20 cellular contexts compared by ENCODE assay signal in genomic region chr9:18493361-18494015, GRCh38. TPM values are rescaled to one million over a fixed set of nuclear protein-coding genes. Genes with fewer than 3 reads are reported as not detected.
A peak's percentile ranks its signal among the peaks of the same experiment; 100 is the strongest.
DNase-seq lines count a peak whose midpoint lies in the region; ATAC-seq, FAIRE-seq and TF ChIP-seq lines count a peak whose summit lies in the region.
"Had no signal": no experiment of that assay in that cellular context is flagged by ENCODE, and none has a peak within 500 bp of the region (broad histone marks: within the 10 kb centered on the region; RNA-seq: fewer than 3 reads in every experiment).

No MANE protein-coding gene starts in this region.

- DNase-seq in GM23248 (peak; percentile 75), NCI-H69 (lab: John Stamatoyannopoulos, UW) (peak; percentile 77), dermis blood vessel endothelial cell (peak; percentile 27), osteoblast (ENCODE audit: insufficient read length, low spot score, missing footprints) (peak; percentile 76), GM19239 (ENCODE audit: insufficient read length, low spot score) (no peak), NCI-H446 treated with DMSO at 0.1 percent for 48 hours (lab: John Stamatoyannopoulos, UW) (no peak)
- no peak for DNase-seq in stimulated activated CD4-positive, alpha-beta T cell treated with anti-CD3 and anti-CD28 coated beads, Interleukin-2, amount 100 ng/mL, for 48 hours
- DNase-seq: activated CD4-positive, alpha-beta T cell treated with anti-CD3 and anti-CD28 coated beads, Interleukin-2, amount 50 U/mL, for 48 hours; CD4-positive, CD25-positive, alpha-beta regulatory T cell; effector memory CD8-positive, alpha-beta T cell; naive B cell; NCI-H2107; sigmoid colon; substantia nigra; T-helper 9 cell had no signal

- H2AFZ ChIP-seq in GM23248 (no peak overlapping the region), osteoblast (ENCODE audit: low read length) (peak overlapping the region; percentile 36)

- TF ChIP-seq CTCF in osteoblast (IDR thresholded peaks at IDR 0.05; ENCODE audit: extremely low read depth, low read depth, low read length), result no peak

- WGBS in GM23248 (ENCODE audit: low coverage in 1 of 2, low lambda C conversion rate in 2 of 2, missing lambda C conversion rate in 2 of 2), 2 experiments, result 9 to 10% methylated on average over 3 of the region's 3 CpGs

- H3K36me3 ChIP-seq in GM23248 (ENCODE audit: low read depth), result peaks cover 9% of the 10 kb centered on the region
- peaks cover 21% of the 10 kb centered on the region for H3K36me3 ChIP-seq in osteoblast (ENCODE audit: insufficient read depth, low read length)
- H3K36me3 ChIP-seq: sigmoid colon had no signal

- peak overlapping the region; percentile 82 for H3K9ac ChIP-seq in GM23248

- H3K4me1 ChIP-seq in GM23248 (ENCODE audit: insufficient read depth) (peaks cover 95% of the 10 kb centered on the region), osteoblast (ENCODE audit: insufficient read depth, low read length) (peaks cover 84% of the 10 kb centered on the region)

- peaks cover 78% of the 10 kb centered on the region for H3K79me2 ChIP-seq in GM23248 (ENCODE audit: insufficient read depth)
- peaks cover 58% of the 10 kb centered on the region for H3K79me2 ChIP-seq in osteoblast (ENCODE audit: insufficient read depth, low read length)

- peaks cover 92% of the 10 kb centered on the region for H3F3A ChIP-seq in GM23248 (ENCODE audit: insufficient read depth)

- in situ Hi-C loops in GM23248 (cut with MboI), result no loop called here

- no peaks in the 10 kb centered on the region for H3K27me3 ChIP-seq in GM23248 (replicated peaks; ENCODE audit: insufficient read depth)
- no peaks in the 10 kb centered on the region for H3K27me3 ChIP-seq in osteoblast (ENCODE audit: insufficient read depth, low read length)
- H3K27me3 ChIP-seq: sigmoid colon had no signal

- peak overlapping the region; percentile 98 for H3K27ac ChIP-seq in GM23248
- peak overlapping the region; percentile 98 for H3K27ac ChIP-seq in osteoblast (ENCODE audit: low read depth, low read length)
- H3K27ac ChIP-seq: RWPE1, sigmoid colon had no signal

- H3K4me2 ChIP-seq in GM23248 (ENCODE audit: unreplicated experiment), result peak overlapping the region; percentile 84
- peak overlapping the region; percentile 47 for H3K4me2 ChIP-seq in osteoblast (ENCODE audit: insufficient read depth, low read length)

- no peak for ATAC-seq in HG03439 (IDR thresholded peaks at IDR 0.05; ENCODE audit: unreplicated experiment)
- ATAC-seq: effector memory CD8-positive, alpha-beta T cell; K562; left lobe of liver had no signal

- FAIRE-seq in GM19239 (lab: Jason Lieb, UNC), result no peak
- FAIRE-seq: K562 had no signal

- H4K20me1 ChIP-seq in GM23248 (ENCODE audit: insufficient read depth) (no peaks in the 10 kb centered on the region), osteoblast (ENCODE audit: insufficient read depth, low read length) (no peaks in the 10 kb centered on the region)

- H3K9me2 ChIP-seq in GM23248 (ENCODE audit: insufficient read depth), result no peaks in the 10 kb centered on the region

- peak overlapping the region; percentile 63; the same call in 1 of the 2 replicates for H3K4me3 ChIP-seq in GM23248
- H3K4me3 ChIP-seq in osteoblast (ENCODE audit: insufficient read depth, low read length), result no peak overlapping the region
- H3K4me3 ChIP-seq: K562, sigmoid colon had no signal

- H3K9me3 ChIP-seq in GM23248 (ENCODE audit: low read depth) (no peaks in the 10 kb centered on the region), osteoblast (ENCODE audit: low read depth, low read length) (no peaks in the 10 kb centered on the region)
- H3K9me3 ChIP-seq: sigmoid colon had no signal

RNA-seq across cellular contexts. Expression of gene ADAMTSL1, which starts 19.5 kb away (rescaled TPM):
- total RNA-seq in GM23248 (2014; rRNA removed; shearing (Covaris generic)), result 255 and 273 TPM in 2 replicates
- polyA plus RNA-seq in GM23248 (2016; fragmentation: Nextera tagmentation; extraction: Ambion mirVana), result 77.0 and 77.5 TPM in 2 replicates
- total RNA-seq in dermis blood vessel endothelial cell (6.0 and 15.8 TPM in 2 replicates), osteoblast (54.3 and 70.1 TPM in 2 replicates)
- total RNA-seq: activated T-helper 2 cell treated with anti-CD3 and anti-CD28 coated beads, Interferon-gamma antibody, Interleukin-2, Interleukin-4, amounts not matched to agents 10 μg/mL and 5 μg/mL and 100 μg/mL, durations not matched to agents 14 hours and 24 hours and 36 hours; CD4-positive, CD25-positive, alpha-beta regulatory T cell; K562 had no signal
- polyA plus RNA-seq: CD4-positive, CD25-positive, alpha-beta regulatory T cell had no signal

Comparison
In these comparisons a context has a peak if more than half of its experiments do, and no peak if none do; other contexts are left out.
1. DNase-seq: peak in GM23248 (single experiment), NCI-H69 (single experiment), dermis blood vessel endothelial cell (single experiment) and osteoblast (single experiment); none in stimulated activated CD4-positive, alpha-beta T cell treated with anti-CD3 and anti-CD28 coated beads, Interleukin-2, amount 100 ng/mL, for 48 hours (0 of 2), GM19239 (single experiment) and NCI-H446 treated with DMSO at 0.1 percent for 48 hours (single experiment).